In genomic region chr1:206537141-206537540, GRCh38 we compare ENCODE assay signal across 20 cellular contexts. TPM values are rescaled to one million over a fixed set of nuclear protein-coding genes. Genes with fewer than 3 reads are reported as not detected.
DNase-seq lines count a peak whose midpoint lies in the region; ATAC-seq and TF ChIP-seq lines count a peak whose summit lies in the region.
"Had no signal": no experiment of that assay in that cellular context is flagged by ENCODE, and none has a peak within 500 bp of the region (broad histone marks: within the 10 kb centered on the region; RNA-seq: fewer than 3 reads in every experiment).

No MANE protein-coding gene starts in this region.

- no peaks in the 10 kb centered on the region for H3K27me3 ChIP-seq in stomach

- H3K27me3 Mint-ChIP-seq in activated CD4-positive, alpha-beta T cell treated with anti-CD3 and anti-CD28 coated beads, Interleukin-2, amount 10 ng/mL, durations not matched to agents 24 days and 14 days, result peaks cover 3% of the 10 kb centered on the region
- peaks cover 4% of the 10 kb centered on the region for H3K27me3 Mint-ChIP-seq in mesothelial cell of epicardium (ENCODE audit: low read depth)
- H3K27me3 Mint-ChIP-seq: B cell; CD4-positive, alpha-beta memory T cell; IgD-negative memory B cell had no signal

- H3K27ac Mint-ChIP-seq in activated CD4-positive, alpha-beta T cell treated with anti-CD3 and anti-CD28 coated beads, Interleukin-2, amount 10 ng/mL, durations not matched to agents 24 days and 14 days, result peak overlapping the region; percentile 36
- H3K27ac Mint-ChIP-seq in mesothelial cell of epicardium, result peak overlapping the region; percentile 72
- H3K27ac Mint-ChIP-seq: B cell, IgD-negative memory B cell had no signal

- H3K4me1 Mint-ChIP-seq in activated CD4-positive, alpha-beta T cell treated with anti-CD3 and anti-CD28 coated beads, Interleukin-2, amount 10 ng/mL, durations not matched to agents 24 days and 14 days, result peaks cover 7% of the 10 kb centered on the region
- H3K4me1 Mint-ChIP-seq in mesothelial cell of epicardium, result peaks cover 21% of the 10 kb centered on the region
- H3K4me1 Mint-ChIP-seq: CD4-positive, alpha-beta memory T cell had no signal

- TF ChIP-seq CTCF in mesothelial cell of epicardium (IDR thresholded peaks at IDR 0.05; ENCODE audit: unreplicated experiment), result no peak
- no peak for TF ChIP-seq CTCF in stomach (IDR thresholded peaks at IDR 0.05)

- no peaks in the 10 kb centered on the region for H3K9me3 Mint-ChIP-seq in activated CD4-positive, alpha-beta T cell treated with anti-CD3 and anti-CD28 coated beads, Interleukin-2, amount 10 ng/mL, durations not matched to agents 24 days and 14 days
- no peaks in the 10 kb centered on the region for H3K9me3 Mint-ChIP-seq in mesothelial cell of epicardium
- H3K9me3 Mint-ChIP-seq: IgD-negative memory B cell had no signal

- no peak for DNase-seq in activated CD4-positive, alpha-beta T cell treated with anti-CD3 and anti-CD28 coated beads, Interleukin-2, amount 10 ng/mL, durations not matched to agents 24 days and 14 days
- no peak for DNase-seq in activated CD4-positive, alpha-beta T cell treated with anti-CD3 and anti-CD28 coated beads, Interleukin-2, amount 50 U/mL, for 4 hours
- DNase-seq in amniotic epithelial cell (ENCODE audit: low read depth), result peak; percentile 48
- no peak for DNase-seq in mesothelial cell of epicardium (ENCODE audit: low spot score in 2 of 2, unreplicated experiment in 2 of 2)
- no peak for DNase-seq in stomach
- DNase-seq in NAMALWA (ENCODE audit: low spot score), result no peak
- no peak for DNase-seq in left ventricle myocardium superior
- no peak for DNase-seq in activated T-cell treated with anti-CD3 and anti-CD28 coated beads, Interleukin-2, amount 50 U/mL, for 1 hour
- DNase-seq: CD4-positive, alpha-beta memory T cell; DMS79; GDM1; MV-4-11; NCI-H1417 treated with DMSO at 0.1 percent for 48 hours; NCI-H1930; NCI-H446 treated with DMSO at 0.1 percent for 48 hours; NCI-H748 treated with DMSO at 0.1 percent for 48 hours had no signal

- H3K4me1 ChIP-seq in stomach, result peaks cover 32 to 78% (median 68%) of the 10 kb centered on the region in 4 donors

- no peak for TF ChIP-seq EP300 in stomach (IDR thresholded peaks at IDR 0.05)

- peak overlapping the region in 4 of 5 donors; percentile 61 to 80 (median 78) for H3K27ac ChIP-seq in stomach
- H3K27ac ChIP-seq: 22Rv1 had no signal

- intact Hi-C loops in activated CD4-positive, alpha-beta T cell treated with anti-CD3 and anti-CD28 coated beads, Interleukin-2, amount 10 ng/mL, durations not matched to agents 24 days and 14 days (cut with micrococcal nuclease), result no loop called here
- intact Hi-C loops in stomach (cut with DNase I; ENCODE audit: low total_unique reads), result no loop called here
- intact Hi-C loops in left ventricle myocardium superior (cut with micrococcal nuclease), result no loop called here

- H3K36me3 Mint-ChIP-seq in activated CD4-positive, alpha-beta T cell treated with anti-CD3 and anti-CD28 coated beads, Interleukin-2, amount 10 ng/mL, durations not matched to agents 24 days and 14 days (ENCODE audit: low read depth), result no peaks in the 10 kb centered on the region
- no peaks in the 10 kb centered on the region for H3K36me3 Mint-ChIP-seq in mesothelial cell of epicardium
- H3K36me3 Mint-ChIP-seq: CD4-positive, alpha-beta memory T cell; IgD-negative memory B cell had no signal

- peaks cover 0 to 7% (median 3%) of the 10 kb centered on the region in 4 donors for H3K36me3 ChIP-seq in stomach

- H3K4me3 ChIP-seq in stomach, result no peak overlapping the region
- H3K4me3 ChIP-seq: GM12878 had no signal

- ATAC-seq in left ventricle myocardium superior, result no peak
- ATAC-seq: GM12878 had no signal

- WGBS in stomach, 5 donors, result 75 to 86% (median 77%) methylated on average over 4 of the region's 4 CpGs

- H3K9me3 ChIP-seq in stomach, result no peaks in the 10 kb centered on the region

- no peak overlapping the region for H3K4me3 Mint-ChIP-seq in activated CD4-positive, alpha-beta T cell treated with anti-CD3 and anti-CD28 coated beads, Interleukin-2, amount 10 ng/mL, durations not matched to agents 24 days and 14 days
- no peak overlapping the region for H3K4me3 Mint-ChIP-seq in mesothelial cell of epicardium
- H3K4me3 Mint-ChIP-seq: B cell; CD4-positive, alpha-beta memory T cell had no signal

- TF ChIP-seq POLR2A in stomach (IDR thresholded peaks at IDR 0.05), result no peak

RNA-seq across cellular contexts. Expression of gene RASSF5, which starts 29.8 kb away (rescaled TPM):
- total RNA-seq in activated CD4-positive, alpha-beta T cell treated with anti-CD3 and anti-CD28 coated beads, Interleukin-2, amount 10 ng/mL, durations not matched to agents 24 days and 14 days, result 193 and 196 TPM in 2 replicates
- total RNA-seq in mesothelial cell of epicardium (6.5 to 7.0 TPM (median 6.8 TPM) in 3 replicates), stomach (10 to 100 TPM in 1 of 5 donors, 1 to 10 TPM in 4; 2.2 to 44.5 (median 5.8) TPM), left ventricle myocardium superior (4.2 TPM)
- polyA plus RNA-seq in stomach, result 10 to 100 TPM in 1 of 3 donors, 1 to 10 TPM in 2; 8.1 to 13.6 (median 9.2) TPM
